ENCODE assay signal across 11 cellular contexts in genomic region chrX:97234471-97235097, GRCh38.
DNase-seq lines count a peak whose midpoint lies in the region; ATAC-seq and TF ChIP-seq lines count a peak whose summit lies in the region.
"Had no signal": no experiment of that assay in that cellular context is flagged by ENCODE, and none has a peak within 500 bp of the region (broad histone marks: within the 10 kb centered on the region; RNA-seq: fewer than 3 reads in every experiment).

No MANE protein-coding gene starts in this region.

- DNase-seq in epidermal melanocyte (ENCODE audit: insufficient read length, low spot score) (no peak), H7 (no peak)
- DNase-seq in stimulated activated effector memory CD8-positive, alpha-beta T cell treated with anti-CD3 and anti-CD28 coated beads, Interleukin-12 subunit alpha, Interleukin-12 subunit beta, amount 100 ng/mL, for 72 hours (ENCODE audit: low spot score in 2 of 2) = no peak
- no peak for DNase-seq in central memory CD4-positive, alpha-beta T cell
- DNase-seq: BE2C, NCI-H1930 had no signal

- H3K36me3 Mint-ChIP-seq in stimulated activated effector memory CD8-positive, alpha-beta T cell treated with anti-CD3 and anti-CD28 coated beads, Interleukin-12 subunit alpha, Interleukin-12 subunit beta, amount 100 ng/mL, for 72 hours = no peaks in the 10 kb centered on the region

- no peak overlapping the region for H3K27ac Mint-ChIP-seq in stimulated activated effector memory CD8-positive, alpha-beta T cell treated with anti-CD3 and anti-CD28 coated beads, Interleukin-12 subunit alpha, Interleukin-12 subunit beta, amount 100 ng/mL, for 72 hours
- H3K27ac Mint-ChIP-seq: nephron had no signal

- no peak overlapping the region for H3K4me3 ChIP-seq in H7 (ENCODE audit: insufficient read depth, low read depth, low read length)

- TF ChIP-seq POLR2A in GM18505 (IDR thresholded peaks at IDR 0.05; ENCODE audit: borderline replicate concordance, extremely low read depth, insufficient read depth, insufficient read length) = no peak

- no peaks in the 10 kb centered on the region for H3K27me3 ChIP-seq in H7 (ENCODE audit: control insufficient read depth, insufficient read depth, low read length)
- H3K27me3 ChIP-seq: BE2C had no signal

- no peak overlapping the region for H3K4me3 Mint-ChIP-seq in stimulated activated effector memory CD8-positive, alpha-beta T cell treated with anti-CD3 and anti-CD28 coated beads, Interleukin-12 subunit alpha, Interleukin-12 subunit beta, amount 100 ng/mL, for 72 hours
- H3K4me3 Mint-ChIP-seq: nephron had no signal

- no peaks in the 10 kb centered on the region for H3K36me3 ChIP-seq in H7 (replicated peaks; ENCODE audit: control insufficient read depth, insufficient read depth, low read length)
- H3K36me3 ChIP-seq: BE2C had no signal

- ATAC-seq in GM18505 (IDR thresholded peaks at IDR 0.05; ENCODE audit: unreplicated experiment) = peak; percentile 100
- peak; percentile 99 for ATAC-seq in GM19467 (IDR thresholded peaks at IDR 0.05; ENCODE audit: unreplicated experiment)
- peak; percentile 100 for ATAC-seq in HG02938 (IDR thresholded peaks at IDR 0.05; ENCODE audit: unreplicated experiment)
- peak; percentile 99 for ATAC-seq in HG03571 (IDR thresholded peaks at IDR 0.05; ENCODE audit: unreplicated experiment)
- no peak for ATAC-seq in stimulated activated effector memory CD8-positive, alpha-beta T cell treated with anti-CD3 and anti-CD28 coated beads, Interleukin-12 subunit alpha, Interleukin-12 subunit beta, amount 100 ng/mL, for 72 hours

- H3K9me3 Mint-ChIP-seq in stimulated activated effector memory CD8-positive, alpha-beta T cell treated with anti-CD3 and anti-CD28 coated beads, Interleukin-12 subunit alpha, Interleukin-12 subunit beta, amount 100 ng/mL, for 72 hours = no peaks in the 10 kb centered on the region
- H3K9me3 Mint-ChIP-seq: nephron had no signal

- H3K4me1 Mint-ChIP-seq in stimulated activated effector memory CD8-positive, alpha-beta T cell treated with anti-CD3 and anti-CD28 coated beads, Interleukin-12 subunit alpha, Interleukin-12 subunit beta, amount 100 ng/mL, for 72 hours = no peaks in the 10 kb centered on the region
- H3K4me1 Mint-ChIP-seq: nephron had no signal
